ENCODE assay signal across 16 cellular contexts in genomic region chr2:108536911-108537310, GRCh38. TPM values are rescaled to one million over a fixed set of nuclear protein-coding genes. Genes with fewer than 3 reads are reported as not detected.
DNase-seq lines count a peak whose midpoint lies in the region; ATAC-seq and TF ChIP-seq lines count a peak whose summit lies in the region.
"Had no signal": no experiment of that assay in that cellular context is flagged by ENCODE, and none has a peak within 500 bp of the region (broad histone marks: within the 10 kb centered on the region; RNA-seq: fewer than 3 reads in every experiment).

No MANE protein-coding gene starts in this region.

- H3K9me3 ChIP-seq in DND-41 (ENCODE audit: insufficient read depth, low read length, severe bottlenecking): no peaks in the 10 kb centered on the region
- no peaks in the 10 kb centered on the region for H3K9me3 ChIP-seq in RWPE2 (ENCODE audit: severe bottlenecking)
- no peaks in the 10 kb centered on the region for H3K9me3 ChIP-seq in gastrocnemius medialis
- no peaks in the 10 kb centered on the region for H3K9me3 ChIP-seq in ascending aorta
- H3K9me3 ChIP-seq: right atrium auricular region, thyroid gland had no signal

- no peak for DNase-seq in DND-41
- no peak for DNase-seq in RWPE2 (ENCODE audit: low spot score)
- DNase-seq in fibroblast of villous mesenchyme (ENCODE audit: low read depth): no peak
- DNase-seq in gastrocnemius medialis: no peak
- DNase-seq in ascending aorta (ENCODE audit: low spot score in 2 of 2): no peak
- no peak for DNase-seq in putamen (ENCODE audit: low spot score)
- DNase-seq in AG08395 (ENCODE audit: low spot score): no peak
- no peak for DNase-seq in posterior cingulate gyrus
- DNase-seq: activated CD4-positive, alpha-beta T cell treated with anti-CD3 and anti-CD28 coated beads for 1 hour; H9; MV-4-11; NCI-H187 treated with DMSO at 0.1 percent for 48 hours; NCI-H2227 treated with DMSO at 0.1 percent for 48 hours; stimulated activated naive B cell treated with anti-CD40 and anti-IgM and Interleukin-4, amounts not matched to agents 10 μg/mL and 1 μg/mL and 100 μg/mL, for 72 hours; thyroid gland had no signal

- TF ChIP-seq CTCF in DND-41 (IDR thresholded peaks at IDR 0.05; ENCODE audit: borderline replicate concordance, extremely low read depth, low read length, poor library complexity, severe bottlenecking): no peak
- TF ChIP-seq CTCF in RWPE2 (IDR thresholded peaks at IDR 0.05; ENCODE audit: poor library complexity, severe bottlenecking): no peak
- no peak for TF ChIP-seq CTCF in fibroblast of villous mesenchyme (IDR thresholded peaks at IDR 0.05; ENCODE audit: insufficient read depth, low read depth, low read length)
- TF ChIP-seq CTCF in gastrocnemius medialis (IDR thresholded peaks at IDR 0.05 in 4 of 5, conservative IDR thresholded peaks at IDR 0.05 in 1 of 5): no peak
- no peak for TF ChIP-seq CTCF in ascending aorta (IDR thresholded peaks at IDR 0.05)

- H3K27me3 ChIP-seq in DND-41 (ENCODE audit: insufficient read depth, low read length, poor library complexity): no peaks in the 10 kb centered on the region
- no peaks in the 10 kb centered on the region for H3K27me3 ChIP-seq in RWPE2 (ENCODE audit: insufficient read depth, poor library complexity, severe bottlenecking)
- H3K27me3 ChIP-seq in gastrocnemius medialis: no peaks in the 10 kb centered on the region
- H3K27me3 ChIP-seq in ascending aorta: no peaks in the 10 kb centered on the region
- H3K27me3 ChIP-seq: right atrium auricular region, thyroid gland had no signal

- H3K36me3 ChIP-seq in DND-41 (ENCODE audit: insufficient read depth, low read length): peaks cover 5% of the 10 kb centered on the region; the same call in 1 of the 2 replicates
- no peaks in the 10 kb centered on the region for H3K36me3 ChIP-seq in RWPE2 (ENCODE audit: low read depth)
- H3K36me3 ChIP-seq in gastrocnemius medialis: no peaks in the 10 kb centered on the region
- H3K36me3 ChIP-seq in ascending aorta: no peaks in the 10 kb centered on the region
- H3K36me3 ChIP-seq: right atrium auricular region, thyroid gland had no signal

- H3K79me2 ChIP-seq in DND-41 (ENCODE audit: insufficient read depth, low read length): peaks cover 47% of the 10 kb centered on the region

- TF ChIP-seq POLR2A in gastrocnemius medialis (IDR thresholded peaks at IDR 0.05): no peak

- no peak overlapping the region for H3K4me3 ChIP-seq in DND-41 (ENCODE audit: low read depth in 1 of 2, low read length in 2 of 2)
- H3K4me3 ChIP-seq in RWPE2 (ENCODE audit: severe bottlenecking): no peak overlapping the region
- peak overlapping the region; percentile 88 for H3K4me3 ChIP-seq in fibroblast of villous mesenchyme (ENCODE audit: low read depth, low read length)
- H3K4me3 ChIP-seq in gastrocnemius medialis: no peak overlapping the region
- no peak overlapping the region for H3K4me3 ChIP-seq in ascending aorta
- H3K4me3 ChIP-seq: right atrium auricular region, thyroid gland had no signal

- peak overlapping the region; percentile 77 for H3K4me2 ChIP-seq in DND-41 (ENCODE audit: insufficient read depth, low read length)

- in situ Hi-C loops in gastrocnemius medialis (cut with MboI; ENCODE audit: low sequenced_read_pairs in 4 of 4): no loop called here

- peak overlapping the region; percentile 9; the same call in 1 of the 2 replicates for H3K9ac ChIP-seq in DND-41 (ENCODE audit: low read depth, low read length)

- H3K27ac ChIP-seq in DND-41 (ENCODE audit: low read length) (no peak overlapping the region), RWPE2 (ENCODE audit: poor library complexity, severe bottlenecking) (peak overlapping the region; percentile 31), gastrocnemius medialis (peak overlapping the region; percentile 88 to 99 (median 90)), ascending aorta (no peak overlapping the region)
- H3K27ac ChIP-seq: right atrium auricular region, thyroid gland had no signal

- peaks cover 6% of the 10 kb centered on the region; the same call in 1 of the 2 replicates for H4K20me1 ChIP-seq in DND-41 (ENCODE audit: insufficient read depth, low read length)

- ATAC-seq in DND-41 (ENCODE audit: insufficient read depth, low read depth) (no peak), RWPE2 (ENCODE audit: low read depth) (no peak), gastrocnemius medialis (no peak)
- ATAC-seq: stimulated activated naive B cell treated with anti-CD40 and anti-IgM and Interleukin-4, amounts not matched to agents 10 μg/mL and 1 μg/mL and 100 μg/mL, for 72 hours had no signal

- H2AFZ ChIP-seq in DND-41 (ENCODE audit: low read depth, low read length): no peak overlapping the region

- H3K4me1 ChIP-seq in DND-41 (ENCODE audit: insufficient read depth, low read length) (peaks cover 43% of the 10 kb centered on the region), RWPE2 (ENCODE audit: insufficient read depth, poor library complexity, severe bottlenecking) (peaks cover 24% of the 10 kb centered on the region), gastrocnemius medialis (peaks cover 25 to 30% of the 10 kb centered on the region in 2 donors), ascending aorta (peaks cover 0 to 17% of the 10 kb centered on the region in 2 donors)

- intact Hi-C loops in gastrocnemius medialis (cut with DNase I; ENCODE audit: low total_unique reads) (no loop called here), ascending aorta (cut with DNase I) (no loop called here), posterior cingulate gyrus (cut with DNase I) (loop anchor here (5.0 to 10.0 kb wide), 2 partner anchors 40 to 92 kb away; partner anchors contain the start of gene GCC2)

RNA-seq across cellular contexts. Expression of gene LIMS1, which starts 2.6 kb away (rescaled TPM):
- total RNA-seq in fibroblast of villous mesenchyme: 152 and 162 TPM in 2 replicates
- total RNA-seq in gastrocnemius medialis: 100 to 1,000 TPM; 147 to 308 (median 224) TPM
- 39.8 TPM for total RNA-seq in ascending aorta

Comparison
In these comparisons a context has a peak if more than half of its experiments do, and no peak if none do; other contexts are left out.
1. H3K27ac ChIP-seq: peak in RWPE2 (single experiment) and gastrocnemius medialis (4 of 4); none in DND-41 (single experiment) and ascending aorta (0 of 2).